In the genomic region with DNA sequence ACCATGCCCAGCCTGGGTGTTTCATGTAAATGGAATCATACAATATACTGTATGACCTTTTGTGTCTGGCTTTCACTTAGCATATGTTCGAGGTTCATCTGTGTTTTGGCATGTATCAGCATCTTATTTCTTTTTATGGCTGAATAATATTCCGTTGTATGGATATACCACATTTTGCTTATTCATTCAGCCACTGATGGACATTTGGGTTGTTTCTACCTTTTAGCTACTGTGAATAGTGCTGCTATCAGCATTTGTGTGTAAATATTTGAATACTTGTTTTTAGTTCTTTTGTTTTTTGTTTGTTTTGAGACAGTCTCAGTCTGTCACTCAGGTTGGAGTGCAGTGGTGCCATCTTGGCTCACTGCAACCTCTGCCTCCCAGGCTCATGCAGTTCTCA, we compare ENCODE assay signal across 3 cellular contexts.
A peak's percentile ranks its signal among the peaks of the same experiment; 100 is the strongest.
TF ChIP-seq lines count a peak whose summit lies in the region.

No MANE protein-coding gene starts in this region.

TF ChIP-seq in SK-N-SH treated with all-trans-retinoic acid at 6 μM for 48 hours, 23 proteins besides CTCF, POLR2A, EP300 and RAD21 (continued from another document):
- TF ChIP-seq, protein P1, sequence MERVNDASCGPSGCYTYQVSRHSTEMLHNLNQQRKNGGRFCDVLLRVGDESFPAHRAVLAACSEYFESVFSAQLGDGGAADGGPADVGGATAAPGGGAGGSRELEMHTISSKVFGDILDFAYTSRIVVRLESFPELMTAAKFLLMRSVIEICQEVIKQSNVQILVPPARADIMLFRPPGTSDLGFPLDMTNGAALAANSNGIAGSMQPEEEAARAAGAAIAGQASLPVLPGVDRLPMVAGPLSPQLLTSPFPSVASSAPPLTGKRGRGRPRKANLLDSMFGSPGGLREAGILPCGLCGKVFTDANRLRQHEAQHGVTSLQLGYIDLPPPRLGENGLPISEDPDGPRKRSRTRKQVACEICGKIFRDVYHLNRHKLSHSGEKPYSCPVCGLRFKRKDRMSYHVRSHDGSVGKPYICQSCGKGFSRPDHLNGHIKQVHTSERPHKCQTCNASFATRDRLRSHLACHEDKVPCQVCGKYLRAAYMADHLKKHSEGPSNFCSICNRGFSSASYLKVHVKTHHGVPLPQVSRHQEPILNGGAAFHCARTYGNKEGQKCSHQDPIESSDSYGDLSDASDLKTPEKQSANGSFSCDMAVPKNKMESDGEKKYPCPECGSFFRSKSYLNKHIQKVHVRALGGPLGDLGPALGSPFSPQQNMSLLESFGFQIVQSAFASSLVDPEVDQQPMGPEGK (CRISPR knock-in tag; IDR thresholded peaks at IDR 0.05; ENCODE audit: borderline replicate concordance): no peak
- TF ChIP-seq ISL1 (CRISPR knock-in tag; IDR thresholded peaks at IDR 0.05) (no peak), ZFP30 (CRISPR knock-in tag; IDR thresholded peaks at IDR 0.05) (no peak), ZNF8 (CRISPR knock-in tag; IDR thresholded peaks at IDR 0.05) (peak; percentile 89)

TF ChIP-seq in SK-N-SH, 30 proteins besides CTCF, POLR2A, EP300 and RAD21 (continued from another document):
- TF ChIP-seq, protein P2, sequence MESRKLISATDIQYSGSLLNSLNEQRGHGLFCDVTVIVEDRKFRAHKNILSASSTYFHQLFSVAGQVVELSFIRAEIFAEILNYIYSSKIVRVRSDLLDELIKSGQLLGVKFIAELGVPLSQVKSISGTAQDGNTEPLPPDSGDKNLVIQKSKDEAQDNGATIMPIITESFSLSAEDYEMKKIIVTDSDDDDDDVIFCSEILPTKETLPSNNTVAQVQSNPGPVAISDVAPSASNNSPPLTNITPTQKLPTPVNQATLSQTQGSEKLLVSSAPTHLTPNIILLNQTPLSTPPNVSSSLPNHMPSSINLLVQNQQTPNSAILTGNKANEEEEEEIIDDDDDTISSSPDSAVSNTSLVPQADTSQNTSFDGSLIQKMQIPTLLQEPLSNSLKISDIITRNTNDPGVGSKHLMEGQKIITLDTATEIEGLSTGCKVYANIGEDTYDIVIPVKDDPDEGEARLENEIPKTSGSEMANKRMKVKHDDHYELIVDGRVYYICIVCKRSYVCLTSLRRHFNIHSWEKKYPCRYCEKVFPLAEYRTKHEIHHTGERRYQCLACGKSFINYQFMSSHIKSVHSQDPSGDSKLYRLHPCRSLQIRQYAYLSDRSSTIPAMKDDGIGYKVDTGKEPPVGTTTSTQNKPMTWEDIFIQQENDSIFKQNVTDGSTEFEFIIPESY (IDR thresholded peaks at IDR 0.05; ENCODE audit: borderline replicate concordance, low read depth): no peak
- no peak for TF ChIP-seq SIN3A (IDR thresholded peaks at IDR 0.05; ENCODE audit: borderline replicate concordance, low read depth, low read length)
- no peak for TF ChIP-seq FOXM1 (IDR thresholded peaks at IDR 0.05; ENCODE audit: low read depth)
- no peak for TF ChIP-seq RCOR1 (IDR thresholded peaks at IDR 0.05; ENCODE audit: low read length)
- TF ChIP-seq, protein P3, sequence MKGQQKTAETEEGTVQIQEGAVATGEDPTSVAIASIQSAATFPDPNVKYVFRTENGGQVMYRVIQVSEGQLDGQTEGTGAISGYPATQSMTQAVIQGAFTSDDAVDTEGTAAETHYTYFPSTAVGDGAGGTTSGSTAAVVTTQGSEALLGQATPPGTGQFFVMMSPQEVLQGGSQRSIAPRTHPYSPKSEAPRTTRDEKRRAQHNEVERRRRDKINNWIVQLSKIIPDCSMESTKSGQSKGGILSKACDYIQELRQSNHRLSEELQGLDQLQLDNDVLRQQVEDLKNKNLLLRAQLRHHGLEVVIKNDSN (IDR thresholded peaks at IDR 0.05; ENCODE audit: borderline replicate concordance, low read depth): no peak
- TF ChIP-seq, protein P4, sequence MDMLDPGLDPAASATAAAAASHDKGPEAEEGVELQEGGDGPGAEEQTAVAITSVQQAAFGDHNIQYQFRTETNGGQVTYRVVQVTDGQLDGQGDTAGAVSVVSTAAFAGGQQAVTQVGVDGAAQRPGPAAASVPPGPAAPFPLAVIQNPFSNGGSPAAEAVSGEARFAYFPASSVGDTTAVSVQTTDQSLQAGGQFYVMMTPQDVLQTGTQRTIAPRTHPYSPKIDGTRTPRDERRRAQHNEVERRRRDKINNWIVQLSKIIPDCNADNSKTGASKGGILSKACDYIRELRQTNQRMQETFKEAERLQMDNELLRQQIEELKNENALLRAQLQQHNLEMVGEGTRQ (IDR thresholded peaks at IDR 0.05; ENCODE audit: borderline replicate concordance, low read depth, low read length): no peak
- TF ChIP-seq RFX5 (IDR thresholded peaks at IDR 0.05; ENCODE audit: low read length): no peak

TF ChIP-seq in HepG2, 621 proteins besides CTCF, POLR2A, EP300 and RAD21 (continued from another document):
- TF ChIP-seq ZNF496 (CRISPR knock-in tag; IDR thresholded peaks at IDR 0.05; ENCODE audit: insufficient replicate concordance) (no peak), ZNF589 (CRISPR knock-in tag; conservative IDR thresholded peaks at IDR 0.05) (no peak), ZNF891 (CRISPR knock-in tag; IDR thresholded peaks at IDR 0.05) (no peak), SOX6 (IDR thresholded peaks at IDR 0.05) (no peak), SOX6 (CRISPR knock-in tag; IDR thresholded peaks at IDR 0.05) (no peak), MAFK (conservative IDR thresholded peaks at IDR 0.05 in 1 of 2, IDR thresholded peaks at IDR 0.05 in 1 of 2; ENCODE audit: low read length in 2 of 2) (peak; percentile 41 to 48; a peak in 2 of 4 replicates), SCMH1 (CRISPR knock-in tag; IDR thresholded peaks at IDR 0.05; ENCODE audit: borderline replicate concordance) (no peak)
- TF ChIP-seq, protein P5, sequence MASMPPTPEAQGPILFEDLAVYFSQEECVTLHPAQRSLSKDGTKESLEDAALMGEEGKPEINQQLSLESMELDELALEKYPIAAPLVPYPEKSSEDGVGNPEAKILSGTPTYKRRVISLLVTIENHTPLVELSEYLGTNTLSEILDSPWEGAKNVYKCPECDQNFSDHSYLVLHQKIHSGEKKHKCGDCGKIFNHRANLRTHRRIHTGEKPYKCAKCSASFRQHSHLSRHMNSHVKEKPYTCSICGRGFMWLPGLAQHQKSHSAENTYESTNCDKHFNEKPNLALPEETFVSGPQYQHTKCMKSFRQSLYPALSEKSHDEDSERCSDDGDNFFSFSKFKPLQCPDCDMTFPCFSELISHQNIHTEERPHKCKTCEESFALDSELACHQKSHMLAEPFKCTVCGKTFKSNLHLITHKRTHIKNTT (CRISPR knock-in tag; IDR thresholded peaks at IDR 0.05): no peak
